Comparison of ENCODE assay signal across 37 cellular contexts in the genomic region with DNA sequence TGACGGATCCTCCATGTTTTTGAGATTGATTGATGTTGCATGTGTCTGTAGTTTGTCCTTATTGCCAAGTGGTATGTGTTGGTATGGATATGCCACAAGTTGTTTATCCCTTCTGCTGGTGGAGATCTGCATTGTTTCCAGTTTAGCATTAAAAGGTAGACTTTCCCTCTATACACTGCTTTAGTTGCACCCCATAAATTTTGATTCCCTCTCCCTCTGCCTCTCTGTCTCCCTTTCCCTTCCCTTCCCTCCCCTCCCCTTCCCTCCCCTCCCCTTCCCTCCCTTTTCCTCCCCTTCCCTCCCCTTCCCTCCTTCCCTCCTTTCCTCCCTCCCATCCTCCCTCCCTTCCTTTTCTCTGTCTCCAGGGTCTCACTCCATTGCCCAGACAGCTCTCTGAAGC. TPM values are rescaled to one million over a fixed set of nuclear protein-coding genes. Genes with fewer than 3 reads are reported as not detected.
DNase-seq lines count a peak whose midpoint lies in the region; ATAC-seq, FAIRE-seq and TF ChIP-seq lines count a peak whose summit lies in the region.
"Had no signal": no experiment of that assay in that cellular context is flagged by ENCODE, and none has a peak within 500 bp of the region (broad histone marks: within the 10 kb centered on the region; RNA-seq: fewer than 3 reads in every experiment).

No MANE protein-coding gene starts in this region.

- no peak overlapping the region for H3K27ac ChIP-seq in HepG2 (ENCODE audit: extremely low read length, insufficient read depth, low read length)
- no peak overlapping the region for H3K27ac ChIP-seq in right lobe of liver
- no peak overlapping the region for H3K27ac ChIP-seq in IMR-90 (ENCODE audit: insufficient read depth, low read length)
- H3K27ac ChIP-seq in gastrocnemius medialis = no peak overlapping the region
- H3K27ac ChIP-seq: 22Rv1; A549; BLaER1; BLaER1 treated with 17β-estradiol and CSF1 and Interleukin-3, amounts not matched to agents 10 nM and 100 nM; C4-2B had no signal

- TF ChIP-seq CTCF in HepG2 (CRISPR knock-in tag; IDR thresholded peaks at IDR 0.05) = no peak
- no peak for TF ChIP-seq CTCF in right lobe of liver (IDR thresholded peaks at IDR 0.05)
- no peak for TF ChIP-seq CTCF in IMR-90 (conservative IDR thresholded peaks at IDR 0.05; ENCODE audit: low read depth, low read length)
- no peak for TF ChIP-seq CTCF in gastrocnemius medialis (IDR thresholded peaks at IDR 0.05 in 4 of 5, conservative IDR thresholded peaks at IDR 0.05 in 1 of 5)

- no peak overlapping the region for H2AK5ac ChIP-seq in IMR-90 (ENCODE audit: low read depth, low read length)

- no peak overlapping the region for H3K18ac ChIP-seq in IMR-90 (ENCODE audit: low read depth, low read length)

- H3K9ac ChIP-seq in HepG2 (ENCODE audit: insufficient read depth, low read depth, low read length) = no peak overlapping the region
- H3K9ac ChIP-seq in IMR-90 (ENCODE audit: low read depth, low read length) = no peak overlapping the region
- H3K9ac ChIP-seq: BLaER1; BLaER1 treated with 17β-estradiol and CSF1 and Interleukin-3, amounts not matched to agents 10 nM and 100 nM had no signal

- H3K4me3 ChIP-seq in HepG2 (replicated peaks in 1 of 3; ENCODE audit: insufficient read depth in 1 of 3, low read depth in 2 of 3, low read length in 3 of 3) (no peak overlapping the region), right lobe of liver (no peak overlapping the region), IMR-90 (ENCODE audit: insufficient read depth, low read depth, low read length) (no peak overlapping the region), gastrocnemius medialis (no peak overlapping the region)
- H3K4me3 ChIP-seq: A549; BLaER1; BLaER1 treated with 17β-estradiol and CSF1 and Interleukin-3, amounts not matched to agents 10 nM and 100 nM had no signal

- no peaks in the 10 kb centered on the region for H3K79me1 ChIP-seq in IMR-90 (ENCODE audit: low read depth in 1 of 2, low read length in 2 of 2)

- POLR2A ChIA-PET in HepG2 (lab: Yijun Ruan, JAX) (no interaction called here), IMR-90 (lab: Charles Lee; ENCODE audit: unreplicated experiment) (no interaction called here)

- no peaks in the 10 kb centered on the region for H3K9me3 ChIP-seq in HepG2 (ENCODE audit: low read length)
- H3K9me3 ChIP-seq in right lobe of liver = no peaks in the 10 kb centered on the region
- no peaks in the 10 kb centered on the region for H3K9me3 ChIP-seq in IMR-90 (ENCODE audit: control insufficient read depth, insufficient read depth, low read length)
- H3K9me3 ChIP-seq in gastrocnemius medialis = no peaks in the 10 kb centered on the region
- H3K9me3 ChIP-seq: A549; BE2C; BLaER1; BLaER1 treated with 17β-estradiol and CSF1 and Interleukin-3, amounts not matched to agents 10 nM and 100 nM; Caco-2 had no signal

- H2BK5ac ChIP-seq in IMR-90 (ENCODE audit: low read depth, low read length, poor library complexity, severe bottlenecking) = peak overlapping the region; percentile 30

- ATAC-seq in HepG2 (no peak), right lobe of liver (no peak), IMR-90 (ENCODE audit: low read depth) (no peak), SK-N-SH treated with all-trans-retinoic acid at 6 μM for 48 hours (no peak), gastrocnemius medialis (no peak), HG02623 (IDR thresholded peaks at IDR 0.05; ENCODE audit: unreplicated experiment) (no peak)
- ATAC-seq in central memory CD8-positive, alpha-beta T cell (replicated peaks; ENCODE audit: extremely low read depth, poor library complexity, severe bottlenecking) = no peak
- no peak for ATAC-seq in stimulated activated effector memory CD8-positive, alpha-beta T cell treated with anti-CD3 and anti-CD28 coated beads, Interleukin-12 subunit alpha, Interleukin-12 subunit beta, amount 100 ng/mL, for 72 hours
- ATAC-seq: A549; CD8-positive, alpha-beta T cell had no signal

- H2BK20ac ChIP-seq in IMR-90 (ENCODE audit: low read depth, low read length) = no peak overlapping the region

- H4K20me1 ChIP-seq in HepG2 (ENCODE audit: insufficient read depth, low read length) (no peaks in the 10 kb centered on the region), IMR-90 (ENCODE audit: insufficient read depth, low read length) (no peaks in the 10 kb centered on the region)
- H4K20me1 ChIP-seq: BLaER1; BLaER1 treated with 17β-estradiol and CSF1 and Interleukin-3, amounts not matched to agents 10 nM and 100 nM had no signal

- H3K9me3 Mint-ChIP-seq in central memory CD8-positive, alpha-beta T cell = no peaks in the 10 kb centered on the region
- H3K9me3 Mint-ChIP-seq in stimulated activated effector memory CD8-positive, alpha-beta T cell treated with anti-CD3 and anti-CD28 coated beads, Interleukin-12 subunit alpha, Interleukin-12 subunit beta, amount 100 ng/mL, for 72 hours = no peaks in the 10 kb centered on the region
- H3K9me3 Mint-ChIP-seq: CD14-positive monocyte; CD4-positive, alpha-beta memory T cell; CD4-positive, alpha-beta T cell; CD8-positive, alpha-beta memory T cell; CD8-positive, alpha-beta T cell had no signal

- H3K4me2 ChIP-seq in HepG2 (ENCODE audit: low read depth, low read length) (no peak overlapping the region), IMR-90 (ENCODE audit: low read depth, low read length) (no peak overlapping the region)
- H3K4me2 ChIP-seq: A549; BLaER1; BLaER1 treated with 17β-estradiol and CSF1 and Interleukin-3, amounts not matched to agents 10 nM and 100 nM had no signal

- TF ChIP-seq RAD21 in HepG2 (CRISPR knock-in tag; IDR thresholded peaks at IDR 0.05) (no peak), IMR-90 (IDR thresholded peaks at IDR 0.05; ENCODE audit: low read length) (no peak)

- peak overlapping the region; percentile 53 for H3K27ac Mint-ChIP-seq in central memory CD8-positive, alpha-beta T cell (ENCODE audit: low read depth)
- H3K27ac Mint-ChIP-seq in stimulated activated effector memory CD8-positive, alpha-beta T cell treated with anti-CD3 and anti-CD28 coated beads, Interleukin-12 subunit alpha, Interleukin-12 subunit beta, amount 100 ng/mL, for 72 hours = peak overlapping the region; percentile 35
- H3K27ac Mint-ChIP-seq: B cell; CD14-positive monocyte; CD4-positive, alpha-beta T cell; CD8-positive, alpha-beta memory T cell; CD8-positive, alpha-beta T cell had no signal

- no peak overlapping the region for H3K4ac ChIP-seq in IMR-90 (ENCODE audit: low read depth, low read length)

- no peak overlapping the region for H3K23ac ChIP-seq in IMR-90 (ENCODE audit: low read depth, low read length)

- H4K5ac ChIP-seq in IMR-90 (ENCODE audit: low read depth, low read length) = no peak overlapping the region

- WGBS in HepG2 (ENCODE audit: low lambda C conversion rate) = 10% methylated on average over 1 of the region's 1 CpG
- WGBS in right lobe of liver (ENCODE audit: insufficient coverage, low coverage, low lambda C conversion rate, missing lambda C conversion rate) = 100% methylated on average over 1 of the region's 1 CpG
- WGBS in IMR-90 (ENCODE audit: extremely low coverage in 2 of 2, insufficient read length in 1 of 2), 2 experiments = no CpG with 5 or more reads among the region's 1 CpG

- FAIRE-seq in HepG2 (lab: Jason Lieb, UNC) = no peak
- FAIRE-seq: A204.1, A549, D721Med had no signal

- in situ Hi-C loops in HepG2 (cut with HindIII; ENCODE audit: extremely low pct_ligation_motif_present, low pct_unique_long_range_greater_than_20kb) = loop anchor here (25.0 kb wide), 1 partner anchor 1100 kb away; no protein-coding TSS in a partner anchor
- in situ Hi-C loops in IMR-90 (cut with MboI; ENCODE audit: low sequenced_read_pairs) = loop anchor here (10.0 kb wide), 1 partner anchor 882 kb away; no protein-coding TSS in a partner anchor
- in situ Hi-C loops in gastrocnemius medialis (cut with MboI; ENCODE audit: low sequenced_read_pairs in 4 of 4) = loop anchor here in 1 of 4 donors (10.0 to 25.0 kb wide), 2 partner anchors 232 to 875 kb away; no protein-coding TSS in a partner anchor

- peaks cover 0 to 8% of the 10 kb centered on the region in 2 experiments; a peak in 3 of 5 replicates for H3K27me3 ChIP-seq in HepG2 (ENCODE audit: control insufficient read depth in 1 of 2, insufficient read depth in 2 of 2, low read length in 2 of 2)
- no peaks in the 10 kb centered on the region for H3K27me3 ChIP-seq in right lobe of liver
- no peaks in the 10 kb centered on the region for H3K27me3 ChIP-seq in IMR-90 (ENCODE audit: control insufficient read depth, insufficient read depth, low read length)
- H3K27me3 ChIP-seq in gastrocnemius medialis = no peaks in the 10 kb centered on the region
- H3K27me3 ChIP-seq: BE2C; BLaER1; BLaER1 treated with 17β-estradiol and CSF1 and Interleukin-3, amounts not matched to agents 10 nM and 100 nM had no signal

- TF ChIP-seq EP300 in HepG2 (IDR thresholded peaks at IDR 0.05; ENCODE audit: low read depth in 2 of 2, low read length in 2 of 2) = no peak
- no peak for TF ChIP-seq EP300 in HepG2 (CRISPR knock-in tag; IDR thresholded peaks at IDR 0.05; ENCODE audit: borderline replicate concordance)

- H3K9me1 ChIP-seq in IMR-90 (ENCODE audit: insufficient read depth, low read length) = no peaks in the 10 kb centered on the region

- H3K27me3 Mint-ChIP-seq in central memory CD8-positive, alpha-beta T cell = no peaks in the 10 kb centered on the region
- H3K27me3 Mint-ChIP-seq: CD4-positive, alpha-beta memory T cell; CD4-positive, alpha-beta T cell; CD8-positive, alpha-beta memory T cell had no signal

- CTCF ChIA-PET in HepG2 (lab: Yijun Ruan, JAX; ENCODE audit: low intra/inter-chr PET ratio, low total read pairs) (no interaction called here), IMR-90 (lab: Yijun Ruan, JAX) (no interaction called here)

- no peak overlapping the region for H2BK120ac ChIP-seq in IMR-90 (ENCODE audit: low read depth, low read length)

- no peak overlapping the region for H3K56ac ChIP-seq in IMR-90 (ENCODE audit: extremely low read depth, insufficient read depth, low read length)

- H3K4me3 Mint-ChIP-seq in central memory CD8-positive, alpha-beta T cell = no peak overlapping the region
- no peak overlapping the region for H3K4me3 Mint-ChIP-seq in stimulated activated effector memory CD8-positive, alpha-beta T cell treated with anti-CD3 and anti-CD28 coated beads, Interleukin-12 subunit alpha, Interleukin-12 subunit beta, amount 100 ng/mL, for 72 hours
- H3K4me3 Mint-ChIP-seq: B cell; CD14-positive monocyte; CD4-positive, alpha-beta memory T cell; CD4-positive, alpha-beta T cell; CD4-positive, CD25-positive, alpha-beta regulatory T cell; CD8-positive, alpha-beta memory T cell; CD8-positive, alpha-beta T cell had no signal

- H4K91ac ChIP-seq in IMR-90 (ENCODE audit: insufficient read depth, low read depth, low read length) = no peak overlapping the region

- no peaks in the 10 kb centered on the region for H3K4me1 Mint-ChIP-seq in central memory CD8-positive, alpha-beta T cell
- H3K4me1 Mint-ChIP-seq in stimulated activated effector memory CD8-positive, alpha-beta T cell treated with anti-CD3 and anti-CD28 coated beads, Interleukin-12 subunit alpha, Interleukin-12 subunit beta, amount 100 ng/mL, for 72 hours = peaks cover 7% of the 10 kb centered on the region
- H3K4me1 Mint-ChIP-seq: B cell had no signal

- BruUV-seq in HepG2 (replicated peaks; lab: Mats Ljungman, UMichigan) (no TSS peak), IMR-90 (replicated peaks; lab: Mats Ljungman, UMichigan) (no TSS peak)

- no peak for TF ChIP-seq POLR2A in HepG2 (IDR thresholded peaks at IDR 0.05; ENCODE audit: insufficient read depth in 1 of 2, low read depth in 2 of 2, low read length in 2 of 2)
- TF ChIP-seq POLR2A in right lobe of liver (IDR thresholded peaks at IDR 0.05) = no peak
- TF ChIP-seq POLR2A in IMR-90 (IDR thresholded peaks at IDR 0.05; ENCODE audit: low read depth, low read length) = no peak
- no peak for TF ChIP-seq POLR2A in gastrocnemius medialis (IDR thresholded peaks at IDR 0.05)

- DNase-seq in HepG2 (ENCODE audit: low spot score) (no peak), right lobe of liver (no peak), IMR-90 (no peak), gastrocnemius medialis (no peak)
- no peak for DNase-seq in central memory CD8-positive, alpha-beta T cell (ENCODE audit: low spot score in 2 of 2)
- DNase-seq in stimulated activated effector memory CD8-positive, alpha-beta T cell treated with anti-CD3 and anti-CD28 coated beads, Interleukin-12 subunit alpha, Interleukin-12 subunit beta, amount 100 ng/mL, for 72 hours (ENCODE audit: low spot score in 2 of 2) = no peak
- DNase-seq: 8988T; ACHN; AML-193; BE2C; C1 segment of cervical spinal cord; Caco-2; Calu3; CD4-positive, alpha-beta memory T cell; CD4-positive, alpha-beta T cell; CD4-positive, CD25-positive, alpha-beta regulatory T cell; CD8-positive, alpha-beta memory T cell; CD8-positive, alpha-beta T cell; COR-L47; DMS 273 treated with DMSO at 0.1 percent for 48 hours; DMS153; DMS53; DMS79; DMS79 treated with DMSO at 0.1 percent for 48 hours; DND-41; EL had no signal

- H4K8ac ChIP-seq in IMR-90 (ENCODE audit: low read depth in 2 of 2, low read length in 2 of 2) = no peak overlapping the region

- H3K36me3 ChIP-seq in HepG2 (replicated peaks in 1 of 2; ENCODE audit: control insufficient read depth in 1 of 2, insufficient read depth in 2 of 2, low read length in 2 of 2) (no peaks in the 10 kb centered on the region), right lobe of liver (no peaks in the 10 kb centered on the region), IMR-90 (ENCODE audit: control insufficient read depth, insufficient read depth, low read length) (no peaks in the 10 kb centered on the region), gastrocnemius medialis (no peaks in the 10 kb centered on the region)
- H3K36me3 ChIP-seq: BE2C; BLaER1; BLaER1 treated with 17β-estradiol and CSF1 and Interleukin-3, amounts not matched to agents 10 nM and 100 nM had no signal

- dilution Hi-C loops in IMR-90 (cut with HindIII; ENCODE audit: low sequenced_read_pairs, unreplicated experiment) = loop anchor here (25.0 kb wide), 1 partner anchor 875 kb away; no protein-coding TSS in a partner anchor

- H3K4me1 ChIP-seq in HepG2 (ENCODE audit: insufficient read depth, low read length) (no peaks in the 10 kb centered on the region), right lobe of liver (no peaks in the 10 kb centered on the region), IMR-90 (ENCODE audit: control insufficient read depth, insufficient read depth, low read length) (peaks cover 2% of the 10 kb centered on the region; the same call in 1 of the 2 replicates), gastrocnemius medialis (peaks cover 6 to 10% of the 10 kb centered on the region in 2 donors)
- H3K4me1 ChIP-seq: Caco-2 had no signal

- H3K36me3 Mint-ChIP-seq in central memory CD8-positive, alpha-beta T cell (ENCODE audit: insufficient read depth) = no peaks in the 10 kb centered on the region
- no peaks in the 10 kb centered on the region for H3K36me3 Mint-ChIP-seq in stimulated activated effector memory CD8-positive, alpha-beta T cell treated with anti-CD3 and anti-CD28 coated beads, Interleukin-12 subunit alpha, Interleukin-12 subunit beta, amount 100 ng/mL, for 72 hours
- H3K36me3 Mint-ChIP-seq: CD14-positive monocyte; CD4-positive, alpha-beta memory T cell; CD4-positive, CD25-positive, alpha-beta regulatory T cell; CD8-positive, alpha-beta memory T cell; CD8-positive, alpha-beta T cell had no signal

- H3K79me2 ChIP-seq in HepG2 (ENCODE audit: insufficient read depth, low read length) = no peaks in the 10 kb centered on the region

- H3K14ac ChIP-seq in IMR-90 (replicated peaks; ENCODE audit: low read depth, low read length) = no peak overlapping the region

- H2AK9ac ChIP-seq in IMR-90 (replicated peaks; ENCODE audit: low read depth, low read length, poor library complexity) = no peak overlapping the region

- H2AFZ ChIP-seq in HepG2 (ENCODE audit: low read length) (no peak overlapping the region), IMR-90 (replicated peaks; ENCODE audit: low read length, poor library complexity) (no peak overlapping the region)

- intact Hi-C loops in HepG2 (cut with micrococcal nuclease; ENCODE audit: unreplicated experiment) (no loop called here), right lobe of liver (cut with DNase I) (loop anchor here in 1 of 2 donors (10.0 kb wide), 1 partner anchor 242 kb away; no protein-coding TSS in a partner anchor), IMR-90 (cut with micrococcal nuclease) (no loop called here), gastrocnemius medialis (cut with DNase I; ENCODE audit: low total_unique reads) (no loop called here)

- no peak overlapping the region for H2BK15ac ChIP-seq in IMR-90 (ENCODE audit: low read depth, low read length)

RNA-seq across cellular contexts. Expression of a gene that starts 18.6 kb away (rescaled TPM):
- total RNA-seq in HepG2 (2016; rRNA removed; fragmentation: Illumina TruSeq; extraction: Trizol) = under 0.01 TPM in 1 of 2 replicates, not detected in the other
- not detected in 2 replicates for total RNA-seq in HepG2 (2016; cell fraction: cytosol; rRNA removed; fragmentation: Illumina TruSeq; extraction: Trizol; ENCODE audit: low read depth)
- total RNA-seq in HepG2 (2016; cell fraction: insoluble cytoplasmic fraction; rRNA removed; fragmentation: Illumina TruSeq; extraction: Trizol) = not detected in 2 replicates
- not detected in 2 replicates for total RNA-seq in HepG2 (2016; cell fraction: membrane; rRNA removed; fragmentation: Illumina TruSeq; extraction: Trizol)
- total RNA-seq in HepG2 (2016; cell fraction: nucleus; rRNA removed; fragmentation: Illumina TruSeq; extraction: Trizol) = 0.06 and 0.19 TPM in 2 replicates
- 0.05 TPM in 2 replicates for polyA plus RNA-seq in HepG2 (2011; rRNA removed)
- polyA plus RNA-seq in HepG2 (2011; cell fraction: cytosol; rRNA removed) = 0.04 and 0.13 TPM in 2 replicates
- 0.36 and 0.74 TPM in 2 replicates for polyA plus RNA-seq in HepG2 (2011; cell fraction: nucleus; rRNA removed)
- polyA plus RNA-seq in HepG2 (2012) = 0.04 TPM in 1 of 2 replicates, not detected in the other
- not detected in 2 replicates for polyA plus RNA-seq in HepG2 (2016; cell fraction: cytosol; fragmentation: Illumina TruSeq; extraction: Trizol; ENCODE audit: low read depth)
- polyA plus RNA-seq in HepG2 (2016; cell fraction: insoluble cytoplasmic fraction; fragmentation: Illumina TruSeq; extraction: Trizol; ENCODE audit: low read depth) = not detected in 2 replicates
- polyA plus RNA-seq in HepG2 (2016; cell fraction: membrane; fragmentation: Illumina TruSeq; extraction: Trizol; ENCODE audit: low read depth) = not detected in 2 replicates
- polyA plus RNA-seq in HepG2 (2016; cell fraction: nucleus; fragmentation: Illumina TruSeq; extraction: Trizol; ENCODE audit: insufficient read depth, low read depth) = 0.61 TPM in 1 of 2 replicates, not detected in the other
- polyA minus RNA-seq in HepG2 (2011; rRNA and poly(A)+ RNA removed; ENCODE audit: low replicate concordance) = 0.02 and 1.6 TPM in 2 replicates
- polyA minus RNA-seq in HepG2 (2011; cell fraction: cytosol; rRNA and poly(A)+ RNA removed) = not detected in 2 replicates
- polyA minus RNA-seq in HepG2 (2011; cell fraction: nucleus; rRNA and poly(A)+ RNA removed) = 1.0 TPM in 1 of 2 replicates, not detected in the other
- total RNA-seq in right lobe of liver = under 1 TPM in 5 of 6 experiments, not detected in 1; 0.06 to 0.37 (median 0.14) TPM
- total RNA-seq in IMR-90 (2012; rRNA removed) = under 0.01 and 0.28 TPM in 2 replicates
- polyA plus RNA-seq in IMR-90 (2012; rRNA removed) = 0.32 and 0.38 TPM in 2 replicates
- polyA plus RNA-seq in IMR-90 (2012; cell fraction: cytosol; rRNA removed) = 0.21 and 0.29 TPM in 2 replicates
- 2.2 and 2.7 TPM in 2 replicates for polyA plus RNA-seq in IMR-90 (2012; cell fraction: nucleus; rRNA removed; ENCODE audit: low replicate concordance)
- total RNA-seq in gastrocnemius medialis = 10 to 100 TPM in 3 of 4 donors, 1 to 10 TPM in 1; 6.4 to 64.4 (median 24.3) TPM
